Comparison of ENCODE assay signal across 13 cellular contexts in the genomic region with DNA sequence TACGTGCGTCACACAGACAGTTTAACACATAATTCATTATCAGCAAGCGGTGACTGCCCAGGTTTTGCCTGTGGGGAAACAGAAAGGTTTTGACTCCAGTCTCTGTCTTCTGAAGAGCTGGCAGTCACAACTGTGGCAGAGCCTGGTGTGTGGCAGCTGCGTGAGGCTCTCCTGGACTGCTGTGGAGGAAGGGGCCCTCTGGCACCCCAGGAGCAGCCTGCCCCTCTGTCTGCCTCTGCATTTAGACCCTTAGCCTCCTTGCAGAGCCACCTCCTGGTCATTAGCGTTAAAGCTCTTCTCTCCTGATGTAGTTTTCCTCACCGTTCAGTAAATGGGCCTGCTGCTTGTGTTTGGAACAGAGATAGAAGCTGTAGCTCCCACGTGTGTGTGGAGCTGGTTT. TPM values are rescaled to one million over a fixed set of nuclear protein-coding genes. Genes with fewer than 3 reads are reported as not detected.
DNase-seq lines count a peak whose midpoint lies in the region; ATAC-seq, FAIRE-seq and TF ChIP-seq lines count a peak whose summit lies in the region.
"Had no signal": no experiment of that assay in that cellular context is flagged by ENCODE, and none has a peak within 500 bp of the region (broad histone marks: within the 10 kb centered on the region; RNA-seq: fewer than 3 reads in every experiment).

No MANE protein-coding gene starts in this region.

- WGBS in endodermal cell (ENCODE audit: insufficient coverage in 1 of 2, insufficient read length in 1 of 2), 2 experiments: 66 to 69% methylated on average over 6 to 7 of the region's 7 CpGs
- WGBS in small intestine, 3 donors: 46 to 55% (median 50%) methylated on average over 7 of the region's 7 CpGs

- H3K36me3 ChIP-seq in right atrium auricular region: no peaks in the 10 kb centered on the region
- H3K36me3 ChIP-seq in OCI-LY3 (replicated peaks; ENCODE audit: low read depth, low read length): peaks cover 8% of the 10 kb centered on the region
- peaks cover 13% of the 10 kb centered on the region for H3K36me3 ChIP-seq in endodermal cell (ENCODE audit: control insufficient read depth, insufficient read depth, low read length)
- no peaks in the 10 kb centered on the region for H3K36me3 ChIP-seq in small intestine (ENCODE audit: control insufficient read depth in 2 of 2, insufficient read depth in 2 of 2, low read length in 2 of 2)

- H3K4me3 ChIP-seq in right atrium auricular region (no peak overlapping the region), OCI-LY3 (ENCODE audit: low read length) (no peak overlapping the region), endodermal cell (ENCODE audit: low read length) (no peak overlapping the region), small intestine (ENCODE audit: low read depth in 1 of 2, low read length in 2 of 2) (no peak overlapping the region)

- H3K4me1 Mint-ChIP-seq in endodermal cell: no peaks in the 10 kb centered on the region
- H3K4me1 Mint-ChIP-seq in stimulated activated memory B cell treated with anti-CD40 and anti-IgM and Interleukin-4, amounts not matched to agents 10 μg/mL and 1 μg/mL and 100 μg/mL, for 72 hours: peaks cover 21% of the 10 kb centered on the region
- H3K4me1 Mint-ChIP-seq in activated naive CD4-positive, alpha-beta T cell treated with anti-CD3 and anti-CD28 coated beads for 36 hours (ENCODE audit: low read depth): peaks cover 8% of the 10 kb centered on the region

- H3K27ac ChIP-seq in right atrium auricular region (no peak overlapping the region), OCI-LY3 (ENCODE audit: low read length) (no peak overlapping the region), endodermal cell (ENCODE audit: low read depth, low read length) (no peak overlapping the region), small intestine (ENCODE audit: low read depth in 1 of 2, low read length in 1 of 2) (no peak overlapping the region)
- H3K27ac ChIP-seq: C4-2B had no signal

- H3K79me2 ChIP-seq in OCI-LY3 (ENCODE audit: low read length): 0 out of 2 replicates have a peak, but pooled peaks cover 2% of the 10 kb centered on the region

- H3K4me1 ChIP-seq in right atrium auricular region: no peaks in the 10 kb centered on the region
- H3K4me1 ChIP-seq in OCI-LY3 (ENCODE audit: low read length): no peaks in the 10 kb centered on the region
- H3K4me1 ChIP-seq in endodermal cell (ENCODE audit: control insufficient read depth, insufficient read depth, low read length): no peaks in the 10 kb centered on the region
- H3K4me1 ChIP-seq in small intestine (ENCODE audit: control insufficient read depth in 2 of 2, insufficient read depth in 1 of 2, low read depth in 1 of 2, low read length in 1 of 2): no peaks in the 10 kb centered on the region

- H3K27ac Mint-ChIP-seq in endodermal cell: no peak overlapping the region
- no peak overlapping the region for H3K27ac Mint-ChIP-seq in stimulated activated memory B cell treated with anti-CD40 and anti-IgM and Interleukin-4, amounts not matched to agents 10 μg/mL and 1 μg/mL and 100 μg/mL, for 72 hours
- no peak overlapping the region for H3K27ac Mint-ChIP-seq in activated naive CD4-positive, alpha-beta T cell treated with anti-CD3 and anti-CD28 coated beads for 36 hours

- no peak overlapping the region for H2AFZ ChIP-seq in OCI-LY3 (ENCODE audit: low read depth, low read length)

- peaks cover 18% of the 10 kb centered on the region for H3K9me3 Mint-ChIP-seq in endodermal cell
- peaks cover 3% of the 10 kb centered on the region for H3K9me3 Mint-ChIP-seq in stimulated activated memory B cell treated with anti-CD40 and anti-IgM and Interleukin-4, amounts not matched to agents 10 μg/mL and 1 μg/mL and 100 μg/mL, for 72 hours
- no peaks in the 10 kb centered on the region for H3K9me3 Mint-ChIP-seq in activated naive CD4-positive, alpha-beta T cell treated with anti-CD3 and anti-CD28 coated beads for 36 hours
- H3K9me3 Mint-ChIP-seq: activated naive CD4-positive, alpha-beta T cell treated with anti-CD3 and anti-CD28 coated beads, Interleukin-2, amount 50 U/mL, for 72 hours had no signal

- no peak overlapping the region for H3K4me2 ChIP-seq in OCI-LY3 (ENCODE audit: low read length)

- H3K9me3 ChIP-seq in right atrium auricular region (no peaks in the 10 kb centered on the region), OCI-LY3 (ENCODE audit: insufficient read depth, low read length) (no peaks in the 10 kb centered on the region), endodermal cell (ENCODE audit: control insufficient read depth, low read length) (peaks cover 16% of the 10 kb centered on the region), small intestine (ENCODE audit: control insufficient read depth, low read depth) (no peaks in the 10 kb centered on the region)

- intact Hi-C loops in Right ventricle myocardium inferior (cut with DNase I): no loop called here
- intact Hi-C loops in activated naive CD4-positive, alpha-beta T cell treated with anti-CD3 and anti-CD28 coated beads for 36 hours (cut with micrococcal nuclease): no loop called here

- no peak for ATAC-seq in Right ventricle myocardium inferior
- ATAC-seq in stimulated activated memory B cell treated with anti-CD40 and anti-IgM and Interleukin-4, amounts not matched to agents 10 μg/mL and 1 μg/mL and 100 μg/mL, for 72 hours: no peak
- ATAC-seq: left ventricle myocardium superior had no signal

- CTCF ChIA-PET in activated naive CD4-positive, alpha-beta T cell treated with anti-CD3 and anti-CD28 coated beads for 36 hours (lab: Charles Lee): interaction anchor here (0.9 kb wide), 1 partner anchor 75 kb away, joined by 3 read pairs; no protein-coding TSS in a partner anchor

- H3K36me3 Mint-ChIP-seq in endodermal cell (ENCODE audit: low read depth): peaks cover 51% of the 10 kb centered on the region
- H3K36me3 Mint-ChIP-seq in stimulated activated memory B cell treated with anti-CD40 and anti-IgM and Interleukin-4, amounts not matched to agents 10 μg/mL and 1 μg/mL and 100 μg/mL, for 72 hours: peaks cover 25% of the 10 kb centered on the region
- no peaks in the 10 kb centered on the region for H3K36me3 Mint-ChIP-seq in activated naive CD4-positive, alpha-beta T cell treated with anti-CD3 and anti-CD28 coated beads for 36 hours (ENCODE audit: low read depth)
- H3K36me3 Mint-ChIP-seq: activated naive CD4-positive, alpha-beta T cell treated with anti-CD3 and anti-CD28 coated beads, Interleukin-2, amount 50 U/mL, for 72 hours had no signal

- H4K20me1 ChIP-seq in OCI-LY3 (ENCODE audit: insufficient read depth, low read length): no peaks in the 10 kb centered on the region

- FAIRE-seq in small intestine (lab: Jason Lieb, UNC): no peak
- FAIRE-seq: H54 had no signal

- no peak overlapping the region for H3K9ac ChIP-seq in OCI-LY3 (ENCODE audit: low read length)
- no peak overlapping the region for H3K9ac ChIP-seq in endodermal cell (ENCODE audit: extremely low read depth, low read length, poor library complexity, severe bottlenecking)

- no peaks in the 10 kb centered on the region for H3K27me3 ChIP-seq in right atrium auricular region
- no peaks in the 10 kb centered on the region for H3K27me3 ChIP-seq in OCI-LY3 (ENCODE audit: low read depth, low read length)
- no peaks in the 10 kb centered on the region for H3K27me3 ChIP-seq in endodermal cell (ENCODE audit: control insufficient read depth, insufficient read depth, low read length, poor library complexity, severe bottlenecking)
- H3K27me3 ChIP-seq in small intestine (ENCODE audit: control insufficient read depth in 2 of 2, insufficient read depth in 2 of 2, low read length in 2 of 2): no peaks in the 10 kb centered on the region

- H3K4me3 Mint-ChIP-seq in endodermal cell: no peak overlapping the region
- H3K4me3 Mint-ChIP-seq in stimulated activated memory B cell treated with anti-CD40 and anti-IgM and Interleukin-4, amounts not matched to agents 10 μg/mL and 1 μg/mL and 100 μg/mL, for 72 hours: no peak overlapping the region
- no peak overlapping the region for H3K4me3 Mint-ChIP-seq in activated naive CD4-positive, alpha-beta T cell treated with anti-CD3 and anti-CD28 coated beads for 36 hours

- TF ChIP-seq CTCF in right atrium auricular region (IDR thresholded peaks at IDR 0.05): no peak
- peak; percentile 40 for TF ChIP-seq CTCF in OCI-LY3 (IDR thresholded peaks at IDR 0.05; ENCODE audit: low read depth, low read length)
- peak; percentile 67 for TF ChIP-seq CTCF in endodermal cell (conservative IDR thresholded peaks at IDR 0.05)

- peak; percentile 18 for DNase-seq in Right ventricle myocardium inferior (ENCODE audit: missing footprints)
- no peak for DNase-seq in right atrium auricular region (ENCODE audit: low spot score)
- DNase-seq in endodermal cell: peak; percentile 64
- peak; percentile 29 for DNase-seq in small intestine
- DNase-seq in stimulated activated CD8-positive, alpha-beta memory T cell treated with anti-CD3 and anti-CD28 coated beads, Interleukin-4, amount 100 ng/mL, for 48 hours: no peak
- no peak for DNase-seq in activated naive CD4-positive, alpha-beta T cell treated with anti-CD3 and anti-CD28 coated beads for 36 hours
- DNase-seq: left ventricle myocardium superior, T1000 had no signal

- H3K27me3 Mint-ChIP-seq in endodermal cell (ENCODE audit: insufficient read depth): peaks cover 5% of the 10 kb centered on the region
- H3K27me3 Mint-ChIP-seq in stimulated activated memory B cell treated with anti-CD40 and anti-IgM and Interleukin-4, amounts not matched to agents 10 μg/mL and 1 μg/mL and 100 μg/mL, for 72 hours: no peaks in the 10 kb centered on the region
- H3K27me3 Mint-ChIP-seq in activated naive CD4-positive, alpha-beta T cell treated with anti-CD3 and anti-CD28 coated beads for 36 hours (ENCODE audit: low read depth): no peaks in the 10 kb centered on the region

RNA-seq across cellular contexts. Expression of a gene that starts 10.9 kb away (rescaled TPM):
- total RNA-seq in Right ventricle myocardium inferior (8.8 TPM), right atrium auricular region (10 to 100 TPM; 11.1 to 13.5 TPM), endodermal cell (10 to 100 TPM; 21.3 to 25.9 TPM)
- polyA plus RNA-seq in endodermal cell (2013, experiment 1 of 2): 24.0 TPM
- 23.0 TPM for polyA plus RNA-seq in endodermal cell (2013, experiment 2 of 2)
- polyA plus RNA-seq in small intestine: 10 to 100 TPM; 28.9 to 49.0 (median 39.7) TPM
- total RNA-seq in activated naive CD4-positive, alpha-beta T cell treated with anti-CD3 and anti-CD28 coated beads for 36 hours: 1 to 10 TPM; 6.3 to 7.3 TPM

RNA-seq across cellular contexts. Expression of a gene that starts 30.0 kb away (rescaled TPM):
- 0.16 TPM for total RNA-seq in Right ventricle myocardium inferior
- under 1 TPM; 0.52 to 0.71 TPM for total RNA-seq in right atrium auricular region
- total RNA-seq in endodermal cell: 10 to 100 TPM in 1 of 2 donors, 1 to 10 TPM in 1; 7.7 to 11.6 TPM
- polyA plus RNA-seq in endodermal cell (2013, experiment 1 of 2): 17.0 TPM
- 15.2 TPM for polyA plus RNA-seq in endodermal cell (2013, experiment 2 of 2)
- polyA plus RNA-seq in small intestine: 1 to 10 TPM in 2 of 3 donors, under 1 TPM in 1; 0.60 to 7.6 (median 5.7) TPM
- total RNA-seq in activated naive CD4-positive, alpha-beta T cell treated with anti-CD3 and anti-CD28 coated beads for 36 hours: under 1 TPM; 0.10 to 0.25 TPM

RNA-seq across cellular contexts. Expression of a gene that starts 31.0 kb away (rescaled TPM):
- total RNA-seq in Right ventricle myocardium inferior (16.6 TPM), right atrium auricular region (10 to 100 TPM; 20.8 to 21.0 TPM), endodermal cell (100 to 1,000 TPM; 128 to 129 TPM)
- polyA plus RNA-seq in endodermal cell (2013, experiment 1 of 2): 61.9 TPM
- 52.5 TPM for polyA plus RNA-seq in endodermal cell (2013, experiment 2 of 2)
- polyA plus RNA-seq in small intestine: 10 to 100 TPM; 26.8 to 43.5 (median 29.2) TPM
- total RNA-seq in activated naive CD4-positive, alpha-beta T cell treated with anti-CD3 and anti-CD28 coated beads for 36 hours: 10 to 100 TPM; 18.6 to 19.2 TPM

RNA-seq across cellular contexts. Expression of a gene that starts 34.0 kb away (rescaled TPM):
- total RNA-seq in Right ventricle myocardium inferior (0.57 TPM), right atrium auricular region (under 1 TPM; 0.43 to 0.74 TPM), endodermal cell (1 to 10 TPM; 1.1 TPM)
- 0.78 TPM for polyA plus RNA-seq in endodermal cell (2013, experiment 1 of 2)
- 0.87 TPM for polyA plus RNA-seq in endodermal cell (2013, experiment 2 of 2)
- under 1 TPM in 2 of 3 donors, not detected in 1; 0.45 to 0.79 TPM for polyA plus RNA-seq in small intestine
- under 1 TPM; 0.60 to 0.67 TPM for total RNA-seq in activated naive CD4-positive, alpha-beta T cell treated with anti-CD3 and anti-CD28 coated beads for 36 hours

RNA-seq across cellular contexts. Expression of a gene that starts 35.3 kb away (rescaled TPM):
- total RNA-seq in Right ventricle myocardium inferior (53.5 TPM), right atrium auricular region (100 to 1,000 TPM; 103 to 137 TPM), endodermal cell (10 to 100 TPM; 72.1 to 79.8 TPM)
- polyA plus RNA-seq in endodermal cell (2013, experiment 1 of 2): 85.0 TPM
- polyA plus RNA-seq in endodermal cell (2013, experiment 2 of 2): 78.2 TPM
- polyA plus RNA-seq in small intestine: 100 to 1,000 TPM; 104 to 135 (median 122) TPM
- 100 to 1,000 TPM; 121 to 122 TPM for total RNA-seq in activated naive CD4-positive, alpha-beta T cell treated with anti-CD3 and anti-CD28 coated beads for 36 hours

Comparison
In these comparisons a context has a peak if more than half of its experiments do, and no peak if none do; other contexts are left out.
1. DNase-seq: peak in Right ventricle myocardium inferior (single experiment), endodermal cell (single experiment) and small intestine (single experiment); none in right atrium auricular region (single experiment), stimulated activated CD8-positive, alpha-beta memory T cell treated with anti-CD3 and anti-CD28 coated beads, Interleukin-4, amount 100 ng/mL, for 48 hours (single experiment) and activated naive CD4-positive, alpha-beta T cell treated with anti-CD3 and anti-CD28 coated beads for 36 hours (single experiment).
2. CTCF ChIP-seq: peak in OCI-LY3 (single experiment) and endodermal cell (single experiment); none in right atrium auricular region (0 of 2).